9 cellular contexts compared by ENCODE assay signal in genomic region chr2:25586726-25587144, GRCh38.
A peak's percentile ranks its signal among the peaks of the same experiment; 100 is the strongest.
DNase-seq lines count a peak whose midpoint lies in the region; ATAC-seq, FAIRE-seq and TF ChIP-seq lines count a peak whose summit lies in the region.
"Had no signal": no experiment of that assay in that cellular context is flagged by ENCODE, and none has a peak within 500 bp of the region (broad histone marks: within the 10 kb centered on the region; RNA-seq: fewer than 3 reads in every experiment).

No MANE protein-coding gene starts in this region.

- H3K4me1 ChIP-seq in pancreas, result no peaks in the 10 kb centered on the region

- intact Hi-C loops in dorsolateral prefrontal cortex (cut with DNase I), result loop anchor here in 1 of 2 donors (10.0 kb wide), 1 partner anchor 62 kb away; no protein-coding TSS in a partner anchor
- intact Hi-C loops in pancreas (cut with DNase I), result no loop called here

- 90 to 93% methylated on average over 4 of the region's 4 CpGs for WGBS in pancreas, 2 donors

- in situ Hi-C loops in GM13976 (cut with MboI; ENCODE audit: low sequenced_read_pairs, unreplicated experiment), result no loop called here

- H3K9me3 ChIP-seq in pancreas, result no peaks in the 10 kb centered on the region

- no peaks in the 10 kb centered on the region for H3K36me3 ChIP-seq in pancreas

- no peak for TF ChIP-seq CTCF in GM13976 (IDR thresholded peaks at IDR 0.05; ENCODE audit: borderline replicate concordance, control extremely low read depth, extremely low read depth, insufficient read depth, missing control alignments)
- no peak for TF ChIP-seq CTCF in dorsolateral prefrontal cortex (IDR thresholded peaks at IDR 0.05 in 54 of 56, conservative IDR thresholded peaks at IDR 0.05 in 2 of 56; ENCODE audit: low read depth in 1 of 56, partially characterized antibody in 56 of 56)
- no peak for TF ChIP-seq CTCF in pancreas (IDR thresholded peaks at IDR 0.05)

- peak overlapping the region; percentile 56 to 98 (median 90) for H3K27ac ChIP-seq in dorsolateral prefrontal cortex
- no peak overlapping the region for H3K27ac ChIP-seq in pancreas

- H3K4me3 ChIP-seq in dorsolateral prefrontal cortex, result peak overlapping the region in 2 of 59 donors; percentile 7 to 8
- H3K4me3 ChIP-seq in pancreas, result no peak overlapping the region

- DNase-seq in GM13976 (ENCODE audit: low spot score) (peak; percentile 64), dorsolateral prefrontal cortex (peak in 5 of 10 donors; percentile 34 to 58 (median 42)), DMS153 (lab: John Stamatoyannopoulos, UW) (no peak), pancreas (no peak), ecto neural progenitor cell (ENCODE audit: low spot score) (no peak)
- no peak for DNase-seq in central memory CD4-positive, alpha-beta T cell

- H3K27me3 ChIP-seq in dorsolateral prefrontal cortex (no peaks in the 10 kb centered on the region), pancreas (no peaks in the 10 kb centered on the region)

- ATAC-seq in GM21360 (IDR thresholded peaks at IDR 0.05; ENCODE audit: unreplicated experiment) (peak; percentile 62), HG03432 (IDR thresholded peaks at IDR 0.05; ENCODE audit: unreplicated experiment) (peak; percentile 77), pancreas (no peak)

- no peak for FAIRE-seq in pancreas (lab: Jason Lieb, UNC)
- FAIRE-seq: H1 had no signal

Comparison
In these comparisons a context has a peak if more than half of its experiments do, and no peak if none do; other contexts are left out.
1. ATAC-seq: peak in GM21360 (single experiment) and HG03432 (single experiment); none in pancreas (0 of 4).
2. H3K27ac ChIP-seq: peak in dorsolateral prefrontal cortex (59 of 59); none in pancreas (0 of 4).